ENCODE assay signal across 1 cellular context in the genomic region with DNA sequence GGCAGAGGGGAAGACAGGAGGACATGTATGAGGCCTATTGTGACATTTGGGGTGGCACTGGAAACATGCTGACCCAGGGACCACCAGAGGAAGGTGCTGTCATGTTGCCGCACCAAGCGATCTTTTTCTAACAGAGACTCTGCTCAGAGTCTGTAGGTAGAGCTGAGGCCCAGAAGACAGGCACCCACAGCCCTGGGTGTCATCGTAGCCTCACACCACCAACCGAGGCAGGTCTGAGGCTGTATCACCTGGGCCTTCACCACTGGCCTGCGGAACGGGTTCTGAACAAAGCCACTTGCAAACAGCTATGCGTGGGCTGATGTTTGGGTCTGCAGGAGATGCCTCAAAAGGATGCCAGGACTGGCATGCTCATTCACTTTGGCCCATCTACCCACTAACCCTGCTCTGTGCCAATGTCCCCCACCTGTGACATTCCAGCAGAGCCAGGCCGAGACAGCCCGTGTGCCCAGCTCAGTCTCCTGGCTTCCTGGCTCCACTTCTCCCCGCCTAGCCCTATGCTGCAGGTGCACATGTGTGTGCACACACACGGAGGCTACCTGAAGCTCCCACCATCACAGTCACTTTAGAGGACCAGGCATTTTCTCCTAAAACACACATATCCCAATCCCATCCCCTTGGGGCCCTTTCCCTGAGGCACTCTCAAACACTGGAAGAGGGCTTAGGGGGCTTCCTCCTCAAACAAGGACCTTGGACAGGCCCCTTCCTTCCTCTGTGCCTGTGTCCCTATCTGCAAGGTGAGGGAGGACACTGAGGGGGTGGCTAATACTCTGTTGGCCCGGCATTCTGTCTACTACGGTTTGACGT.
TF ChIP-seq lines count a peak whose summit lies in the region.

No MANE protein-coding gene starts in this region.

TF ChIP-seq in HepG2, 621 proteins besides CTCF, POLR2A, EP300 and RAD21:
- TF ChIP-seq, protein P1, sequence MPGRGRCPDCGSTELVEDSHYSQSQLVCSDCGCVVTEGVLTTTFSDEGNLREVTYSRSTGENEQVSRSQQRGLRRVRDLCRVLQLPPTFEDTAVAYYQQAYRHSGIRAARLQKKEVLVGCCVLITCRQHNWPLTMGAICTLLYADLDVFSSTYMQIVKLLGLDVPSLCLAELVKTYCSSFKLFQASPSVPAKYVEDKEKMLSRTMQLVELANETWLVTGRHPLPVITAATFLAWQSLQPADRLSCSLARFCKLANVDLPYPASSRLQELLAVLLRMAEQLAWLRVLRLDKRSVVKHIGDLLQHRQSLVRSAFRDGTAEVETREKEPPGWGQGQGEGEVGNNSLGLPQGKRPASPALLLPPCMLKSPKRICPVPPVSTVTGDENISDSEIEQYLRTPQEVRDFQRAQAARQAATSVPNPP (CRISPR knock-in tag; IDR thresholded peaks at IDR 0.05): no peak
- TF ChIP-seq, protein P2, sequence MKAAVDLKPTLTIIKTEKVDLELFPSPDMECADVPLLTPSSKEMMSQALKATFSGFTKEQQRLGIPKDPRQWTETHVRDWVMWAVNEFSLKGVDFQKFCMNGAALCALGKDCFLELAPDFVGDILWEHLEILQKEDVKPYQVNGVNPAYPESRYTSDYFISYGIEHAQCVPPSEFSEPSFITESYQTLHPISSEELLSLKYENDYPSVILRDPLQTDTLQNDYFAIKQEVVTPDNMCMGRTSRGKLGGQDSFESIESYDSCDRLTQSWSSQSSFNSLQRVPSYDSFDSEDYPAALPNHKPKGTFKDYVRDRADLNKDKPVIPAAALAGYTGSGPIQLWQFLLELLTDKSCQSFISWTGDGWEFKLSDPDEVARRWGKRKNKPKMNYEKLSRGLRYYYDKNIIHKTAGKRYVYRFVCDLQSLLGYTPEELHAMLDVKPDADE (CRISPR knock-in tag; IDR thresholded peaks at IDR 0.05): no peak
- TF ChIP-seq, protein P3, sequence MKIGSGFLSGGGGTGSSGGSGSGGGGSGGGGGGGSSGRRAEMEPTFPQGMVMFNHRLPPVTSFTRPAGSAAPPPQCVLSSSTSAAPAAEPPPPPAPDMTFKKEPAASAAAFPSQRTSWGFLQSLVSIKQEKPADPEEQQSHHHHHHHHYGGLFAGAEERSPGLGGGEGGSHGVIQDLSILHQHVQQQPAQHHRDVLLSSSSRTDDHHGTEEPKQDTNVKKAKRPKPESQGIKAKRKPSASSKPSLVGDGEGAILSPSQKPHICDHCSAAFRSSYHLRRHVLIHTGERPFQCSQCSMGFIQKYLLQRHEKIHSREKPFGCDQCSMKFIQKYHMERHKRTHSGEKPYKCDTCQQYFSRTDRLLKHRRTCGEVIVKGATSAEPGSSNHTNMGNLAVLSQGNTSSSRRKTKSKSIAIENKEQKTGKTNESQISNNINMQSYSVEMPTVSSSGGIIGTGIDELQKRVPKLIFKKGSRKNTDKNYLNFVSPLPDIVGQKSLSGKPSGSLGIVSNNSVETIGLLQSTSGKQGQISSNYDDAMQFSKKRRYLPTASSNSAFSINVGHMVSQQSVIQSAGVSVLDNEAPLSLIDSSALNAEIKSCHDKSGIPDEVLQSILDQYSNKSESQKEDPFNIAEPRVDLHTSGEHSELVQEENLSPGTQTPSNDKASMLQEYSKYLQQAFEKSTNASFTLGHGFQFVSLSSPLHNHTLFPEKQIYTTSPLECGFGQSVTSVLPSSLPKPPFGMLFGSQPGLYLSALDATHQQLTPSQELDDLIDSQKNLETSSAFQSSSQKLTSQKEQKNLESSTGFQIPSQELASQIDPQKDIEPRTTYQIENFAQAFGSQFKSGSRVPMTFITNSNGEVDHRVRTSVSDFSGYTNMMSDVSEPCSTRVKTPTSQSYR (CRISPR knock-in tag; IDR thresholded peaks at IDR 0.05; ENCODE audit: borderline replicate concordance): no peak
- TF ChIP-seq ZNF816 (CRISPR knock-in tag; IDR thresholded peaks at IDR 0.05; ENCODE audit: borderline replicate concordance) (no peak), ZNF430 (CRISPR knock-in tag; IDR thresholded peaks at IDR 0.05) (no peak), SP1 (IDR thresholded peaks at IDR 0.05) (no peak), SP1 (CRISPR knock-in tag; IDR thresholded peaks at IDR 0.05) (no peak), TCF7 (IDR thresholded peaks at IDR 0.05; ENCODE audit: low read depth) (no peak)
